In the genomic region with DNA sequence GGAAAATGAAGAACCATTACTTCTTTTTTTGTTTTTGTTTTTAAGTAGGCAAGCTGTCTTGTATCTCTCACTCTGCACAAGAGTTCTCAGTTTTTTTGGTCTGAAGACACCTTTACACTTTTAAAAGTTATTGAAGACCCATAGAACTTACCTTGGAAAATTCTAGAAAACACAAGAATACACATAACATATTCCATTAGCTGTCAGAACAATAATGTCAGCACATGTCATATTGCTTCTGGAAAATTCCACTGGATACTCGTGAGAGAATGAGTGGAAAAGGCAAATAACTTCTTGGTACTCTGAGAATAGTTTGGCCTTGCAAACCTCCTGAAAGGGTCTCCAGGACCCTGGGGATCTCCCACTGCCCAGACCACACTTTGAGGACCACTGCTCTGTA, we compare ENCODE assay signal across 1 cellular context.
A peak's percentile ranks its signal among the peaks of the same experiment; 100 is the strongest.
TF ChIP-seq lines count a peak whose summit lies in the region.

No MANE protein-coding gene starts in this region.

TF ChIP-seq in GM12878, 131 proteins besides CTCF, POLR2A, EP300 and RAD21:
- TF ChIP-seq, protein P1, sequence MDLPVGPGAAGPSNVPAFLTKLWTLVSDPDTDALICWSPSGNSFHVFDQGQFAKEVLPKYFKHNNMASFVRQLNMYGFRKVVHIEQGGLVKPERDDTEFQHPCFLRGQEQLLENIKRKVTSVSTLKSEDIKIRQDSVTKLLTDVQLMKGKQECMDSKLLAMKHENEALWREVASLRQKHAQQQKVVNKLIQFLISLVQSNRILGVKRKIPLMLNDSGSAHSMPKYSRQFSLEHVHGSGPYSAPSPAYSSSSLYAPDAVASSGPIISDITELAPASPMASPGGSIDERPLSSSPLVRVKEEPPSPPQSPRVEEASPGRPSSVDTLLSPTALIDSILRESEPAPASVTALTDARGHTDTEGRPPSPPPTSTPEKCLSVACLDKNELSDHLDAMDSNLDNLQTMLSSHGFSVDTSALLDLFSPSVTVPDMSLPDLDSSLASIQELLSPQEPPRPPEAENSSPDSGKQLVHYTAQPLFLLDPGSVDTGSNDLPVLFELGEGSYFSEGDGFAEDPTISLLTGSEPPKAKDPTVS (IDR thresholded peaks at IDR 0.05; ENCODE audit: low read depth, low read length), result peak; percentile 97
- TF ChIP-seq, protein P2, sequence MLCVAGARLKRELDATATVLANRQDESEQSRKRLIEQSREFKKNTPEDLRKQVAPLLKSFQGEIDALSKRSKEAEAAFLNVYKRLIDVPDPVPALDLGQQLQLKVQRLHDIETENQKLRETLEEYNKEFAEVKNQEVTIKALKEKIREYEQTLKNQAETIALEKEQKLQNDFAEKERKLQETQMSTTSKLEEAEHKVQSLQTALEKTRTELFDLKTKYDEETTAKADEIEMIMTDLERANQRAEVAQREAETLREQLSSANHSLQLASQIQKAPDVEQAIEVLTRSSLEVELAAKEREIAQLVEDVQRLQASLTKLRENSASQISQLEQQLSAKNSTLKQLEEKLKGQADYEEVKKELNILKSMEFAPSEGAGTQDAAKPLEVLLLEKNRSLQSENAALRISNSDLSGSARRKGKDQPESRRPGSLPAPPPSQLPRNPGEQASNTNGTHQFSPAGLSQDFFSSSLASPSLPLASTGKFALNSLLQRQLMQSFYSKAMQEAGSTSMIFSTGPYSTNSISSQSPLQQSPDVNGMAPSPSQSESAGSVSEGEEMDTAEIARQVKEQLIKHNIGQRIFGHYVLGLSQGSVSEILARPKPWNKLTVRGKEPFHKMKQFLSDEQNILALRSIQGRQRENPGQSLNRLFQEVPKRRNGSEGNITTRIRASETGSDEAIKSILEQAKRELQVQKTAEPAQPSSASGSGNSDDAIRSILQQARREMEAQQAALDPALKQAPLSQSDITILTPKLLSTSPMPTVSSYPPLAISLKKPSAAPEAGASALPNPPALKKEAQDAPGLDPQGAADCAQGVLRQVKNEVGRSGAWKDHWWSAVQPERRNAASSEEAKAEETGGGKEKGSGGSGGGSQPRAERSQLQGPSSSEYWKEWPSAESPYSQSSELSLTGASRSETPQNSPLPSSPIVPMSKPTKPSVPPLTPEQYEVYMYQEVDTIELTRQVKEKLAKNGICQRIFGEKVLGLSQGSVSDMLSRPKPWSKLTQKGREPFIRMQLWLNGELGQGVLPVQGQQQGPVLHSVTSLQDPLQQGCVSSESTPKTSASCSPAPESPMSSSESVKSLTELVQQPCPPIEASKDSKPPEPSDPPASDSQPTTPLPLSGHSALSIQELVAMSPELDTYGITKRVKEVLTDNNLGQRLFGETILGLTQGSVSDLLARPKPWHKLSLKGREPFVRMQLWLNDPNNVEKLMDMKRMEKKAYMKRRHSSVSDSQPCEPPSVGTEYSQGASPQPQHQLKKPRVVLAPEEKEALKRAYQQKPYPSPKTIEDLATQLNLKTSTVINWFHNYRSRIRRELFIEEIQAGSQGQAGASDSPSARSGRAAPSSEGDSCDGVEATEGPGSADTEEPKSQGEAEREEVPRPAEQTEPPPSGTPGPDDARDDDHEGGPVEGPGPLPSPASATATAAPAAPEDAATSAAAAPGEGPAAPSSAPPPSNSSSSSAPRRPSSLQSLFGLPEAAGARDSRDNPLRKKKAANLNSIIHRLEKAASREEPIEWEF (IDR thresholded peaks at IDR 0.05; ENCODE audit: insufficient replicate concordance, low read depth, low read length), result no peak
TF ChIP-seq in GM12878: peak in this region for 1.
